Comparison of ENCODE assay signal across 8 cellular contexts in the genomic region with DNA sequence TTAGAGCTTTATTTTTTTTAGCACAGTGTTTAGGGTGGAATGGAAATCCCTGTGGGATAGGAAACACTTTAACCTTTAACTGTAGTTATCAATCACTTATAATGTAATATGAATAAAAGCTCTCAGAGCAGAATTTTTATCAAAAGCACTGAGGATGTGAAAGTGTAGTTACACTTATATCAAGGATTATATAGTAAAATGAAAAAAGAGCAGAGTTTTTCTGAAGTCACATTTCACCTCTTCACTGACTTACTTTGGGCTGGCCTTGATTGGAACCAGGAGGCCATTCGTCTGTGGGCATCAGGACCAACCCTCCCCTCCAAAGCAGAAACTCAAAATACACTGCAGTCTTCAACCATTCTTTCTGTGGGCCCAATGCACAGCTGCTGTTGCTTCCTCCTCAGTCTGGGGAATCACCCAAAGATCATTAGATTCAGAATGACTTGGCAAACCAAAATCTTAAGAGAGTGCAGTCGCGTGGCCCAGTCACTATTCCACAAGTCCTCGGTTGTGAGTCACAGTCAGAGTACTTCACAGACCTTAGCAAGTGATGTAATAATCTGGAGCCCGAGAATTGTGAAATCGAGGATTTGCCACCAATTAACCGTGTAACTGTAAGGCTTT.
DNase-seq lines count a peak whose midpoint lies in the region; ATAC-seq and TF ChIP-seq lines count a peak whose summit lies in the region.

No MANE protein-coding gene starts in this region.

- no peak overlapping the region for H3K4me3 Mint-ChIP-seq in activated T-helper 17 cell treated with anti-CD3 and anti-CD28 coated beads, Interleukin-2, amount 50 U/mL, for 72 hours

- H3K27me3 Mint-ChIP-seq in activated T-helper 17 cell treated with anti-CD3 and anti-CD28 coated beads, Interleukin-2, amount 50 U/mL, for 72 hours: no peaks in the 10 kb centered on the region

- H3K9me3 Mint-ChIP-seq in activated T-helper 17 cell treated with anti-CD3 and anti-CD28 coated beads, Interleukin-2, amount 50 U/mL, for 72 hours: no peaks in the 10 kb centered on the region

- ATAC-seq in GM19438 (IDR thresholded peaks at IDR 0.05; ENCODE audit: low read depth, unreplicated experiment): peak; percentile 99
- peak; percentile 100 for ATAC-seq in HG03280 (IDR thresholded peaks at IDR 0.05; ENCODE audit: unreplicated experiment)
- peak; percentile 99 for ATAC-seq in activated T-helper 17 cell treated with anti-CD3 and anti-CD28 coated beads, Interleukin-2, amount 50 U/mL, for 72 hours (replicated peaks)
- ATAC-seq in omental fat pad (ENCODE audit: low FRiP score): peak; percentile 37

- peaks cover 5% of the 10 kb centered on the region for H3K4me1 Mint-ChIP-seq in activated T-helper 17 cell treated with anti-CD3 and anti-CD28 coated beads, Interleukin-2, amount 50 U/mL, for 72 hours

- no peak overlapping the region for H3K27ac Mint-ChIP-seq in activated T-helper 17 cell treated with anti-CD3 and anti-CD28 coated beads, Interleukin-2, amount 50 U/mL, for 72 hours

- TF ChIP-seq CTCF in omental fat pad (IDR thresholded peaks at IDR 0.05): no peak

- no peaks in the 10 kb centered on the region for H3K36me3 Mint-ChIP-seq in activated T-helper 17 cell treated with anti-CD3 and anti-CD28 coated beads, Interleukin-2, amount 50 U/mL, for 72 hours (ENCODE audit: low read depth)

- peak; percentile 92 for DNase-seq in Daoy (ENCODE audit: low read depth)
- DNase-seq in omental fat pad (ENCODE audit: low spot score): no peak
- DNase-seq in NCI-H1694 (lab: John Stamatoyannopoulos, UW): no peak
- DNase-seq in ecto neural progenitor cell (ENCODE audit: low spot score): no peak
- no peak for DNase-seq in NCI-H510A treated with DMSO at 0.1 percent for 48 hours (lab: John Stamatoyannopoulos, UW)

Comparison
In these comparisons a context has a peak if more than half of its experiments do, and no peak if none do; other contexts are left out.
1. ATAC-seq: peak in every context shown above with its lines; median percentile 100 in HG03280; 99 in GM19438; 99 in activated T-helper 17 cell treated with anti-CD3 and anti-CD28 coated beads, Interleukin-2, amount 50 U/mL, for 72 hours; 37 in omental fat pad.